In the genomic region with DNA sequence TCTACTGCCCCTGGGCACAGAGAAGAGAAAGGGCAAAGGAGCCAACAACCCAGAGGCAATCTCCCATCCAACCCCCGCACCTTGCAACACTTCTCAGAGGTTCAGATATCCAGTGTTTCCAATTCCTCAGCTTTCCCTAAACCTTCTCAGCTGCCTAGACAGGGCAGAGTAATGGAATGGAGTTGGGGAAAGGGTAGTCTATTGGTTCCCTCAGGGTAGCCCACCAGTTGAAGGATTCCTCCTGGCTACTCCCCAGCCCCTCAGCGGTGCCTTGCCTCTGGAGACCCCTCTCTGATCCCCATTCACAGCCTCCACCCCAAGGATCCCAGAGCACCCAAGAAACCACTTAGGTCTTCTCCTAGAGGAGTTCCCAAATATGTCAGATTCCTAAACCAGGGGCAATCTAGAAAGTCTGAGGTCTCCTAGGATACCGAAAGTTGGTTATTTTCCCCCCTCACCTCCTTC, we compare ENCODE assay signal across 9 cellular contexts. TPM values are rescaled to one million over a fixed set of nuclear protein-coding genes. Genes with fewer than 3 reads are reported as not detected.
DNase-seq lines count a peak whose midpoint lies in the region; TF ChIP-seq lines count a peak whose summit lies in the region.
"Had no signal": no experiment of that assay in that cellular context is flagged by ENCODE, and none has a peak within 500 bp of the region (broad histone marks: within the 10 kb centered on the region; RNA-seq: fewer than 3 reads in every experiment).

No MANE protein-coding gene starts in this region.

- DNase-seq in LNCaP clone FGC (ENCODE audit: low read depth): no peak
- no peak for DNase-seq in fibroblast of pulmonary artery (ENCODE audit: low read depth)
- no peak for DNase-seq in ureter (ENCODE audit: low spot score)
- no peak for DNase-seq in NCI-H1436 treated with DMSO at 0.1 percent for 48 hours (lab: John Stamatoyannopoulos, UW)
- DNase-seq in DMS79 treated with DMSO at 0.1 percent for 48 hours (lab: John Stamatoyannopoulos, UW): no peak
- DNase-seq: NCI-H2081, T1000 had no signal

- H3K4me3 ChIP-seq in LNCaP clone FGC (ENCODE audit: low read depth, low read length) (peak overlapping the region; percentile 18; the same call in 1 of the 2 replicates), fibroblast of pulmonary artery (replicated peaks; ENCODE audit: low read depth, low read length) (peak overlapping the region; percentile 37), skeletal muscle satellite cell (ENCODE audit: low read length) (no peak overlapping the region)

- no peak overlapping the region for H3K9ac ChIP-seq in skeletal muscle satellite cell (ENCODE audit: low read depth, low read length)

- peaks cover 17% of the 10 kb centered on the region for H3K4me1 ChIP-seq in skeletal muscle satellite cell (ENCODE audit: control insufficient read depth, insufficient read depth, low read length)

- no peaks in the 10 kb centered on the region for H3K9me3 ChIP-seq in skeletal muscle satellite cell (replicated peaks; ENCODE audit: low read length)

- H3K4me2 ChIP-seq in skeletal muscle satellite cell (ENCODE audit: low read length): peak overlapping the region; percentile 76

- H3K36me3 ChIP-seq in skeletal muscle satellite cell (ENCODE audit: insufficient read depth, low read length): no peaks in the 10 kb centered on the region

- H3K27me3 ChIP-seq in skeletal muscle satellite cell (ENCODE audit: control insufficient read depth, insufficient read depth, low read length): peaks cover 56% of the 10 kb centered on the region

- TF ChIP-seq CTCF in LNCaP clone FGC (IDR thresholded peaks at IDR 0.05; ENCODE audit: control insufficient read depth, extremely low read depth, insufficient read depth): no peak
- no peak for TF ChIP-seq CTCF in fibroblast of pulmonary artery (IDR thresholded peaks at IDR 0.05; ENCODE audit: low read length, missing control alignments)

RNA-seq across cellular contexts. Expression of a gene that starts 0.5 kb away (rescaled TPM):
- not detected in 2 replicates for total RNA-seq in skeletal muscle satellite cell (2012; rRNA removed)
- total RNA-seq in ureter: 0.57 TPM
- total RNA-seq: activated naive CD8-positive, alpha-beta T cell treated with anti-CD3 and anti-CD28 coated beads for 36 hours had no signal

RNA-seq across cellular contexts. Expression of a gene that starts 19.8 kb away (rescaled TPM):
- total RNA-seq in skeletal muscle satellite cell (2012; rRNA removed): 230 and 240 TPM in 2 replicates
- 1,348 TPM for total RNA-seq in ureter

RNA-seq across cellular contexts. Expression of a gene that starts 20.4 kb away (rescaled TPM):
- total RNA-seq in skeletal muscle satellite cell (2012; rRNA removed): 33.0 and 35.6 TPM in 2 replicates
- 70.2 TPM for total RNA-seq in ureter

RNA-seq across cellular contexts. Expression of a gene that starts 24.6 kb away (rescaled TPM):
- 109 and 115 TPM in 2 replicates for total RNA-seq in skeletal muscle satellite cell (2012; rRNA removed)
- total RNA-seq in ureter: 116 TPM
